In the genomic region with DNA sequence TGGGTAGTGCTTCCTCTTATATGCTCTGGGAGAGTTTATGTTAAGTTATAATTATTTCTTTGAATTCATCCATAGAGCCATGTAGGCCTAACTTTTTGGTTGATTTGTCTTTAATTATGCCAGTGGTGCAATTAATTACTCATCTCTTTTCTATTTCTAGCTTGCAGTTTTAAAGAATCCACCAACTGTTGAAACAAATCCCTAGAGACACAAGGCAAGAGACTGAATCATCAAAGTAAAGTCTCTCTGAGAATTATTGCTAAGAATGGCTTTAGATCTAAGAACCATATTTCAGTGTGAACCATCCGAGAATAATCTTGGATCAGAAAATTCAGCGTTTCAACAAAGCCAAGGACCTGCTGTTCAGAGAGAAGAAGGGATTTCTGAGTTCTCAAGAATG, we compare ENCODE assay signal across 1 cellular context.
TF ChIP-seq lines count a peak whose summit lies in the region.

No MANE protein-coding gene starts in this region.

TF ChIP-seq in IMR-90, 13 proteins besides CTCF, POLR2A, EP300 and RAD21:
- no peak for TF ChIP-seq FOS (IDR thresholded peaks at IDR 0.05; ENCODE audit: low read depth, low read length)
- TF ChIP-seq RFX5 (IDR thresholded peaks at IDR 0.05; ENCODE audit: low read depth, low read length), result no peak
- no peak for TF ChIP-seq CHD1 (IDR thresholded peaks at IDR 0.05; ENCODE audit: low read depth, low read length)
- TF ChIP-seq RCOR1 (IDR thresholded peaks at IDR 0.05; ENCODE audit: insufficient replicate concordance, low read length), result no peak
- TF ChIP-seq NFE2L2 (IDR thresholded peaks at IDR 0.05; ENCODE audit: low read depth, low read length), result no peak
- no peak for TF ChIP-seq CEBPB (IDR thresholded peaks at IDR 0.05; ENCODE audit: low read depth, low read length)
- no peak for TF ChIP-seq MAFK (IDR thresholded peaks at IDR 0.05; ENCODE audit: low read depth, low read length)
- TF ChIP-seq, protein P1, sequence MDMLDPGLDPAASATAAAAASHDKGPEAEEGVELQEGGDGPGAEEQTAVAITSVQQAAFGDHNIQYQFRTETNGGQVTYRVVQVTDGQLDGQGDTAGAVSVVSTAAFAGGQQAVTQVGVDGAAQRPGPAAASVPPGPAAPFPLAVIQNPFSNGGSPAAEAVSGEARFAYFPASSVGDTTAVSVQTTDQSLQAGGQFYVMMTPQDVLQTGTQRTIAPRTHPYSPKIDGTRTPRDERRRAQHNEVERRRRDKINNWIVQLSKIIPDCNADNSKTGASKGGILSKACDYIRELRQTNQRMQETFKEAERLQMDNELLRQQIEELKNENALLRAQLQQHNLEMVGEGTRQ (IDR thresholded peaks at IDR 0.05; ENCODE audit: low read depth, low read length), result no peak
- TF ChIP-seq SMC3 (IDR thresholded peaks at IDR 0.05; ENCODE audit: low read depth, low read length), result no peak
- no peak for TF ChIP-seq MXI1 (IDR thresholded peaks at IDR 0.05; ENCODE audit: borderline replicate concordance, low read depth, low read length)
- no peak for TF ChIP-seq BHLHE40 (IDR thresholded peaks at IDR 0.05; ENCODE audit: low read depth, low read length)
- no peak for TF ChIP-seq MAZ (IDR thresholded peaks at IDR 0.05; ENCODE audit: borderline replicate concordance, low read depth, low read length)
- TF ChIP-seq, protein P2, sequence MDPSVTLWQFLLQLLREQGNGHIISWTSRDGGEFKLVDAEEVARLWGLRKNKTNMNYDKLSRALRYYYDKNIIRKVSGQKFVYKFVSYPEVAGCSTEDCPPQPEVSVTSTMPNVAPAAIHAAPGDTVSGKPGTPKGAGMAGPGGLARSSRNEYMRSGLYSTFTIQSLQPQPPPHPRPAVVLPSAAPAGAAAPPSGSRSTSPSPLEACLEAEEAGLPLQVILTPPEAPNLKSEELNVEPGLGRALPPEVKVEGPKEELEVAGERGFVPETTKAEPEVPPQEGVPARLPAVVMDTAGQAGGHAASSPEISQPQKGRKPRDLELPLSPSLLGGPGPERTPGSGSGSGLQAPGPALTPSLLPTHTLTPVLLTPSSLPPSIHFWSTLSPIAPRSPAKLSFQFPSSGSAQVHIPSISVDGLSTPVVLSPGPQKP (IDR thresholded peaks at IDR 0.05; ENCODE audit: borderline replicate concordance, low read depth, low read length), result no peak
